ENCODE assay signal across 1 cellular context in genomic region chr4:113761682-113762060, GRCh38.
TF ChIP-seq lines count a peak whose summit lies in the region.

Gene CAMK2D (minus strand): TSS chr4:113761738. CDS start chr4:113761068, 670 bp downstream.

TF ChIP-seq in HepG2, 621 proteins besides CTCF, POLR2A, EP300 and RAD21 (continued from another document and continues in another):
- 0 out of 2 replicates have a peak, but pooled peaks have one; percentile 32 for TF ChIP-seq ZNF318 (CRISPR knock-in tag; IDR thresholded peaks at IDR 0.05)
- TF ChIP-seq ZNF292 (CRISPR knock-in tag; IDR thresholded peaks at IDR 0.05; ENCODE audit: borderline replicate concordance, low read depth), result 0 out of 2 replicates have a peak, but pooled peaks have one; percentile 37
- TF ChIP-seq ZNF788 (CRISPR knock-in tag; IDR thresholded peaks at IDR 0.05; ENCODE audit: borderline replicate concordance), result peak; percentile 80
- TF ChIP-seq TBX2 (CRISPR knock-in tag; IDR thresholded peaks at IDR 0.05; ENCODE audit: borderline replicate concordance), result 0 out of 2 replicates have a peak, but pooled peaks have one; percentile 17
- TF ChIP-seq ZNF747 (CRISPR knock-in tag; IDR thresholded peaks at IDR 0.05; ENCODE audit: borderline replicate concordance), result peak; percentile 48; the same call in 1 of the 2 replicates
- 0 out of 2 replicates have a peak, but pooled peaks have one; percentile 10 for TF ChIP-seq BORCS8-MEF2B (CRISPR knock-in tag; IDR thresholded peaks at IDR 0.05)
- TF ChIP-seq GTF3A (CRISPR knock-in tag; conservative IDR thresholded peaks at IDR 0.05), result 0 out of 2 replicates have a peak, but pooled peaks have one; percentile 67
- TF ChIP-seq ZXDC (CRISPR knock-in tag; IDR thresholded peaks at IDR 0.05), result peak; percentile 6; the same call in 1 of the 2 replicates
- 0 out of 2 replicates have a peak, but pooled peaks have one; percentile 48 for TF ChIP-seq ZIK1 (CRISPR knock-in tag; IDR thresholded peaks at IDR 0.05; ENCODE audit: borderline replicate concordance, low read depth)
- no peak for TF ChIP-seq GATA4 (IDR thresholded peaks at IDR 0.05; ENCODE audit: borderline replicate concordance, low read depth)
- TF ChIP-seq RBFOX2 (IDR thresholded peaks at IDR 0.05; ENCODE audit: low read depth, low read length), result peak; percentile 75
- peak; percentile 9; the same call in 1 of the 2 replicates for TF ChIP-seq MTERF4 (CRISPR knock-in tag; IDR thresholded peaks at IDR 0.05)
- peak; percentile 36; the same call in 1 of the 2 replicates for TF ChIP-seq TFDP1 (CRISPR knock-in tag; IDR thresholded peaks at IDR 0.05; ENCODE audit: borderline replicate concordance)
- peak; percentile 60; the same call in 1 of the 2 replicates for TF ChIP-seq ZZZ3 (CRISPR knock-in tag; IDR thresholded peaks at IDR 0.05; ENCODE audit: borderline replicate concordance)
- TF ChIP-seq ZNF451 (CRISPR knock-in tag; IDR thresholded peaks at IDR 0.05), result no peak
- TF ChIP-seq FOSL2 (CRISPR knock-in tag; IDR thresholded peaks at IDR 0.05), result peak; percentile 39; the same call in 1 of the 2 replicates
- TF ChIP-seq ERF (CRISPR knock-in tag; IDR thresholded peaks at IDR 0.05), result peak; percentile 48; the same call in 1 of the 2 replicates
- no peak for TF ChIP-seq MED13 (CRISPR knock-in tag; IDR thresholded peaks at IDR 0.05)
- TF ChIP-seq XRCC5 (optimal IDR thresholded peaks at IDR 0.05; ENCODE audit: low read length), result no peak
- 0 out of 2 replicates have a peak, but pooled peaks have one; percentile 60 for TF ChIP-seq CSRNP1 (CRISPR knock-in tag; IDR thresholded peaks at IDR 0.05)
- TF ChIP-seq ZBTB7B (CRISPR knock-in tag; IDR thresholded peaks at IDR 0.05), result peak; percentile 53; the same call in 1 of the 2 replicates
- peak; percentile 20; the same call in 1 of the 2 replicates for TF ChIP-seq ZNF777 (CRISPR knock-in tag; IDR thresholded peaks at IDR 0.05)
- TF ChIP-seq SP2 (CRISPR knock-in tag; IDR thresholded peaks at IDR 0.05), result 0 out of 2 replicates have a peak, but pooled peaks have one; percentile 38
- TF ChIP-seq ZNF512B (CRISPR knock-in tag; IDR thresholded peaks at IDR 0.05; ENCODE audit: borderline replicate concordance), result no peak
- TF ChIP-seq ZNF607 (CRISPR knock-in tag; IDR thresholded peaks at IDR 0.05; ENCODE audit: borderline replicate concordance), result peak; percentile 83; the same call in 1 of the 2 replicates
- TF ChIP-seq ZNF691 (CRISPR knock-in tag; IDR thresholded peaks at IDR 0.05; ENCODE audit: borderline replicate concordance, low read depth), result 0 out of 2 replicates have a peak, but pooled peaks have one; percentile 24
- TF ChIP-seq ATF4 (CRISPR knock-in tag; IDR thresholded peaks at IDR 0.05), result peak in 1 of 2 experiments; percentile 66; a peak in 2 of 4 replicates
- 0 out of 2 replicates have a peak, but pooled peaks have one; percentile 5 for TF ChIP-seq ZNF704 (CRISPR knock-in tag; IDR thresholded peaks at IDR 0.05; ENCODE audit: borderline replicate concordance)
- TF ChIP-seq KDM5A (IDR thresholded peaks at IDR 0.05; ENCODE audit: borderline replicate concordance, low read length), result peak; percentile 20; the same call in 1 of the 2 replicates
- TF ChIP-seq ARNT2 (CRISPR knock-in tag; IDR thresholded peaks at IDR 0.05; ENCODE audit: low read depth), result 0 out of 2 replicates have a peak, but pooled peaks have one; percentile 47
- peak; percentile 64; the same call in 1 of the 2 replicates for TF ChIP-seq ZNF331 (CRISPR knock-in tag; IDR thresholded peaks at IDR 0.05)
- no peak for TF ChIP-seq ZNF614 (CRISPR knock-in tag; IDR thresholded peaks at IDR 0.05; ENCODE audit: borderline replicate concordance)
- peak; percentile 52; the same call in 1 of the 2 replicates for TF ChIP-seq ZFX (CRISPR knock-in tag; IDR thresholded peaks at IDR 0.05; ENCODE audit: low read depth)
- TF ChIP-seq ZNF782 (CRISPR knock-in tag; IDR thresholded peaks at IDR 0.05; ENCODE audit: borderline replicate concordance), result no peak
- TF ChIP-seq POLR2AphosphoS5 (IDR thresholded peaks at IDR 0.05; ENCODE audit: low read depth, low read length), result peak; percentile 71; the same call in 1 of the 2 replicates
